In the genomic region with DNA sequence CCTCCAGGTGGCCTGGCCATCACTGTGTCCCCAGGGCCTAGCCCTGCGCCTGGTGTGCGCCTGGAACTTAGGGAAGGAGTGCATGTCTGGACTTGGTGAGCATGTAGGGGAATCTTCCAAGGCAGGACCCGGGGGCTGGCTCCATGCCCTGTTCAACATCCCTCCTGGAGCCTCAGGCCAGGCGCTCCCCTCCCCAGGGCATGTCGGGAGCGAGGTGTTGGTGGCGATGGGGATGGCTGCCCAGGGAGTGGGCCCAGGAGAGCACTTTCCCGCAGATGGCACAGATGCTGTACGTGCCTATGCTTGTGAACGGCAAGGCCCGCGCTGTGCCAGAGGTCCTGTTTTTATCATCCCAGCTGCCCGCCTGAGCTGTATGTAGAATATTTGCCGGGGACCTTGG, we compare ENCODE assay signal across 27 cellular contexts.
"Had no signal": no experiment of that assay in that cellular context is flagged by ENCODE, and none has a peak within 500 bp of the region (broad histone marks: within the 10 kb centered on the region; RNA-seq: fewer than 3 reads in every experiment).

No MANE protein-coding gene starts in this region.

- H3K4me3 ChIP-seq: dorsolateral prefrontal cortex, gastrocnemius medialis, heart left ventricle, hepatocyte, left lung, mucosa of descending colon, prostate gland, right atrium auricular region, smooth muscle cell, suprapubic skin, thyroid gland had no signal

- H3K9me3 ChIP-seq: gastrocnemius medialis, heart left ventricle, left lung, mucosa of descending colon, neutrophil, prostate gland, right atrium auricular region, suprapubic skin, thyroid gland had no signal

- H3K27ac ChIP-seq: dorsolateral prefrontal cortex, gastrocnemius medialis, heart left ventricle, hepatocyte, left lung, neutrophil, parathyroid adenoma, prostate gland, right atrium auricular region, suprapubic skin, thyroid gland had no signal

- FAIRE-seq: colon, islet of Langerhans had no signal

- H3K27me3 ChIP-seq: dorsolateral prefrontal cortex, gastrocnemius medialis, heart left ventricle, hepatocyte, left lung, neutrophil, right atrium auricular region, thyroid gland had no signal

- H3K36me3 ChIP-seq: gastrocnemius medialis, heart left ventricle, left lung, neutrophil, prostate gland, right atrium auricular region, suprapubic skin, thyroid gland had no signal

- H3K4me1 ChIP-seq: gastrocnemius medialis, left lung, prostate gland, right atrium auricular region, suprapubic skin, thyroid gland had no signal

- DNase-seq: dorsolateral prefrontal cortex; effector CD4-positive, alpha-beta T cell; foreskin fibroblast; gastrocnemius medialis; heart left ventricle; left cardiac atrium; left lung; mesenchymal stem cell; mucosa of descending colon; naive B cell; stimulated activated CD4-positive, alpha-beta T cell treated with anti-CD3 and anti-CD28 coated beads, Interleukin-12 subunit alpha, Interleukin-12 subunit beta, amount 100 ng/mL, for 4 hours; stimulated activated CD4-positive, alpha-beta T cell treated with anti-CD3 and anti-CD28 coated beads, Interleukin-1b, Interleukin-23, amount 100 ng/mL, for 48 hours; stimulated activated CD4-positive, alpha-beta T cell treated with anti-CD3 and anti-CD28 coated beads, Interleukin-4, amount 100 ng/mL, for 1 hour; stimulated activated CD8-positive, alpha-beta memory T cell treated with anti-CD3 and anti-CD28 coated beads, Interleukin-4, amount 100 ng/mL, for 48 hours; stimulated activated naive CD4-positive, alpha-beta T cell; stimulated activated naive CD8-positive, alpha-beta T cell treated with anti-CD3 and anti-CD28 coated beads, Interleukin-15, amount 100 ng/mL, for 72 hours; thyroid gland; trophoblast cell had no signal
